In genomic region chr12:125734137-125734536, GRCh38 we compare ENCODE assay signal across 23 cellular contexts.
DNase-seq lines count a peak whose midpoint lies in the region; ATAC-seq and TF ChIP-seq lines count a peak whose summit lies in the region.
"Had no signal": no experiment of that assay in that cellular context is flagged by ENCODE, and none has a peak within 500 bp of the region (broad histone marks: within the 10 kb centered on the region; RNA-seq: fewer than 3 reads in every experiment).

No MANE protein-coding gene starts in this region.

- TF ChIP-seq CTCF in GM12872 (IDR thresholded peaks at IDR 0.05; ENCODE audit: insufficient read depth, low read depth, low read length) (peak; percentile 15; the same call in 1 of the 3 replicates), Panc1 (IDR thresholded peaks at IDR 0.05) (peak; percentile 25), transverse colon (IDR thresholded peaks at IDR 0.05) (no peak)

- H3K4me1 ChIP-seq in Panc1 (ENCODE audit: control insufficient read depth, insufficient read depth, low read length): no peaks in the 10 kb centered on the region
- no peaks in the 10 kb centered on the region for H3K4me1 ChIP-seq in transverse colon
- H3K4me1 ChIP-seq: SJCRH30 had no signal

- ATAC-seq in Panc1 (no peak), left ventricle myocardium superior (no peak)
- ATAC-seq: activated T-cell treated with anti-CD3 and anti-CD28 coated beads, Interleukin-2, amount 50 U/mL, for 4 hours; left cardiac atrium; T-helper 17 cell had no signal

- CTCF ChIA-PET in Panc1 (lab: Charles Lee): no interaction called here

- TF ChIP-seq POLR2A in transverse colon (IDR thresholded peaks at IDR 0.05): no peak

- DNase-seq in KBM-7 (peak; percentile 2), Panc1 (ENCODE audit: low read depth, low spot score) (no peak), iPS DF 4.7 (ENCODE audit: extremely low read depth, low spot score) (peak; percentile 5), transverse colon (no peak), left ventricle myocardium superior (no peak), NOMO-1 (lab: John Stamatoyannopoulos, UW; ENCODE audit: unreplicated experiment in 2 of 2) (no peak)
- DNase-seq: activated CD4-positive, alpha-beta T cell treated with anti-CD3 and anti-CD28 coated beads for 4 hours; activated naive CD4-positive, alpha-beta T cell treated with Interleukin-2 at 50 U/mL for 16 hours; activated T-cell treated with anti-CD3 and anti-CD28 coated beads, Interleukin-2, amount 50 U/mL, for 4 hours; AML-193; EL; left cardiac atrium; NCI-H1436 treated with DMSO at 0.1 percent for 48 hours; NCI-H2171; NCI-H524 treated with DMSO at 0.1 percent for 48 hours; nucleus accumbens; PC-9; small intestine; stimulated activated naive CD4-positive, alpha-beta T cell; T-helper 17 cell had no signal

- POLR2A ChIA-PET in Panc1 (lab: Charles Lee): no interaction called here

- no peaks in the 10 kb centered on the region for H3K27me3 ChIP-seq in Panc1 (ENCODE audit: control insufficient read depth, insufficient read depth, low read length)
- no peaks in the 10 kb centered on the region for H3K27me3 ChIP-seq in transverse colon
- H3K27me3 ChIP-seq: SJCRH30 had no signal

- H3K27ac ChIP-seq in Panc1 (ENCODE audit: low read length): no peak overlapping the region
- H3K27ac ChIP-seq in transverse colon: no peak overlapping the region
- H3K27ac ChIP-seq: coronary artery, PC-9, SJCRH30 had no signal

- no peak overlapping the region for H3K4me3 ChIP-seq in Panc1 (ENCODE audit: low read depth in 2 of 2, low read length in 2 of 2)
- no peak overlapping the region for H3K4me3 ChIP-seq in transverse colon
- H3K4me3 ChIP-seq: coronary artery, PC-9, SJCRH30 had no signal

- in situ Hi-C loops in KBM-7 (cut with MboI; ENCODE audit: low pct_unique_long_range_greater_than_20kb, low sequenced_read_pairs) (no loop called here), Panc1 (cut with HindIII; ENCODE audit: low pct_unique_long_range_greater_than_20kb, low sequenced_read_pairs) (no loop called here), transverse colon (cut with MboI; ENCODE audit: low pct_ligation_motif_present in 1 of 4, low pct_unique_long_range_greater_than_20kb in 1 of 4, low sequenced_read_pairs in 3 of 4) (no loop called here)

- intact Hi-C loops in Panc1 (cut with micrococcal nuclease; ENCODE audit: unreplicated experiment): no loop called here
- intact Hi-C loops in transverse colon (cut with DNase I; ENCODE audit: low total_unique reads): no loop called here
- intact Hi-C loops in left ventricle myocardium superior (cut with micrococcal nuclease): no loop called here

- WGBS in transverse colon (ENCODE audit: low coverage in 1 of 2), 2 donors: 67% methylated on average over 1 of the region's 1 CpG; no CpG with 5 or more reads in 1 of the 2 donors

- no peaks in the 10 kb centered on the region for H3K9me3 ChIP-seq in Panc1 (ENCODE audit: control insufficient read depth, insufficient read depth, low read depth, low read length)
- H3K9me3 ChIP-seq in transverse colon: peaks cover 0 to 6% of the 10 kb centered on the region in 2 donors
- H3K9me3 ChIP-seq: SJCRH30 had no signal

- no TSS peak for BruUV-seq in Panc1 (replicated peaks; lab: Mats Ljungman, UMichigan)

- H3K36me3 ChIP-seq in Panc1 (ENCODE audit: control insufficient read depth, insufficient read depth, low read length) (no peaks in the 10 kb centered on the region), transverse colon (no peaks in the 10 kb centered on the region)
- H3K36me3 ChIP-seq: SJCRH30 had no signal

- no peak for TF ChIP-seq EP300 in transverse colon (IDR thresholded peaks at IDR 0.05; ENCODE audit: low read depth)

Comparison
In these comparisons a context has a peak if more than half of its experiments do, and no peak if none do; other contexts are left out.
1. CTCF ChIP-seq: peak in GM12872 (single experiment) and Panc1 (single experiment); none in transverse colon (0 of 5).
2. DNase-seq: peak in KBM-7 (single experiment) and iPS DF 4.7 (single experiment); none in Panc1 (single experiment), transverse colon (single experiment), left ventricle myocardium superior (single experiment) and NOMO-1 (0 of 2).